ENCODE assay signal across 18 cellular contexts in genomic region chr7:48250441-48250951, GRCh38.
DNase-seq lines count a peak whose midpoint lies in the region; TF ChIP-seq lines count a peak whose summit lies in the region.
"Had no signal": no experiment of that assay in that cellular context is flagged by ENCODE, and none has a peak within 500 bp of the region (broad histone marks: within the 10 kb centered on the region; RNA-seq: fewer than 3 reads in every experiment).

No MANE protein-coding gene starts in this region.

- H3K27ac ChIP-seq in mesendoderm (ENCODE audit: low read depth, low read length), result no peak overlapping the region
- H3K27ac ChIP-seq: prostate gland, tibial artery had no signal

- H2AK5ac ChIP-seq in mesendoderm (ENCODE audit: low read length), result no peak overlapping the region

- H3K4me3 Mint-ChIP-seq in chondrocyte (ENCODE audit: unreplicated experiment), result no peak overlapping the region
- H3K4me3 Mint-ChIP-seq: activated CD4-positive, alpha-beta memory T cell treated with anti-CD3 and anti-CD28 coated beads for 36 hours; activated T-helper 1 cell treated with anti-CD3 and anti-CD28 coated beads, Interleukin-12 subunit alpha, Interleukin-12 subunit beta, Interleukin-2, Interleukin-4 antibody, amounts not matched to agents 30 ng/mL and 10 ng/mL and 1 ng/mL, durations not matched to agents 14 hours and 24 hours and 36 hours had no signal

- H3K27ac Mint-ChIP-seq in chondrocyte (ENCODE audit: unreplicated experiment), result peak overlapping the region; percentile 15
- H3K27ac Mint-ChIP-seq: activated CD4-positive, alpha-beta memory T cell treated with anti-CD3 and anti-CD28 coated beads for 36 hours; activated T-helper 1 cell treated with anti-CD3 and anti-CD28 coated beads, Interleukin-12 subunit alpha, Interleukin-12 subunit beta, Interleukin-2, Interleukin-4 antibody, amounts not matched to agents 30 ng/mL and 10 ng/mL and 1 ng/mL, durations not matched to agents 14 hours and 24 hours and 36 hours had no signal

- no CpG with 5 or more reads among the region's 2 CpGs for WGBS in mesendoderm (ENCODE audit: extremely low coverage, insufficient coverage, low lambda C conversion rate)

- no peak overlapping the region for H2BK15ac ChIP-seq in mesendoderm (replicated peaks; ENCODE audit: low read depth)

- H3K4me1 Mint-ChIP-seq in chondrocyte (ENCODE audit: low read depth), result peaks cover 19% of the 10 kb centered on the region

- peak overlapping the region; percentile 68 for H3K18ac ChIP-seq in mesendoderm (ENCODE audit: low read length)

- H3K9me3 Mint-ChIP-seq in chondrocyte (ENCODE audit: low read depth), result no peaks in the 10 kb centered on the region
- H3K9me3 Mint-ChIP-seq: activated CD4-positive, alpha-beta memory T cell treated with anti-CD3 and anti-CD28 coated beads for 36 hours; activated T-helper 1 cell treated with anti-CD3 and anti-CD28 coated beads, Interleukin-12 subunit alpha, Interleukin-12 subunit beta, Interleukin-2, Interleukin-4 antibody, amounts not matched to agents 30 ng/mL and 10 ng/mL and 1 ng/mL, durations not matched to agents 14 hours and 24 hours and 36 hours had no signal

- H3K36me3 ChIP-seq in NT2/D1 (ENCODE audit: insufficient read depth, insufficient read length, low read length) (no peaks in the 10 kb centered on the region), mesendoderm (ENCODE audit: control insufficient read depth, insufficient read depth, low read length) (no peaks in the 10 kb centered on the region)
- H3K36me3 ChIP-seq: BE2C, prostate gland, tibial artery had no signal

- H3K36me3 Mint-ChIP-seq in chondrocyte (ENCODE audit: low read depth), result no peaks in the 10 kb centered on the region
- H3K36me3 Mint-ChIP-seq: activated CD4-positive, alpha-beta memory T cell treated with anti-CD3 and anti-CD28 coated beads for 36 hours had no signal

- no peak overlapping the region for H2BK120ac ChIP-seq in mesendoderm (ENCODE audit: low read depth, low read length)

- no peak overlapping the region for H2BK5ac ChIP-seq in mesendoderm (ENCODE audit: low read length)

- no peak overlapping the region for H4K8ac ChIP-seq in mesendoderm (ENCODE audit: low read depth, low read length)

- H3K9ac ChIP-seq in NT2/D1 (ENCODE audit: insufficient read length, low read depth), result no peak overlapping the region
- no peak overlapping the region for H3K9ac ChIP-seq in mesendoderm (ENCODE audit: low read length)
- H3K9ac ChIP-seq: SK-N-SH had no signal

- no peak overlapping the region for H3K4me3 ChIP-seq in NT2/D1 (ENCODE audit: insufficient read length, low read depth)
- no peak overlapping the region for H3K4me3 ChIP-seq in mesendoderm (ENCODE audit: low read length)
- H3K4me3 ChIP-seq: GM12878, prostate gland, tibial artery had no signal

- no peak overlapping the region for H3K23ac ChIP-seq in mesendoderm (ENCODE audit: low read length)

- no peak overlapping the region for H4K5ac ChIP-seq in mesendoderm (ENCODE audit: low read length)

- no peaks in the 10 kb centered on the region for H3K79me2 ChIP-seq in mesendoderm (ENCODE audit: control insufficient read depth, insufficient read depth, low read length)

- H3K9me3 ChIP-seq in NT2/D1 (ENCODE audit: insufficient read depth, low read length), result no peaks in the 10 kb centered on the region
- H3K9me3 ChIP-seq: BE2C, prostate gland, SK-N-SH, tibial artery had no signal

- H3K56ac ChIP-seq in mesendoderm (ENCODE audit: low read length), result no peak overlapping the region

- DNase-seq in ELF-1 (ENCODE audit: low read depth, low spot score) (peak; percentile 13), NT2/D1 (ENCODE audit: low read depth, low spot score) (peak; percentile 18), chondrocyte (ENCODE audit: low spot score) (no peak), mesendoderm (peak; percentile 58), NCI-H2029 (lab: John Stamatoyannopoulos, UW) (no peak), GDM1 (lab: John Stamatoyannopoulos, UW) (no peak), NCI-H1105 treated with DMSO at 0.1 percent for 48 hours (lab: John Stamatoyannopoulos, UW) (no peak)
- no peak for DNase-seq in activated effector memory CD4-positive, alpha-beta T cell treated with Interleukin-2 at 50 U/mL for 16 hours
- DNase-seq: activated CD4-positive, alpha-beta memory T cell treated with anti-CD3 and anti-CD28 coated beads for 36 hours; BE2C; DMS79; islet precursor cell; NCI-H2171; SK-N-SH; tibial artery had no signal

- TF ChIP-seq CTCF in chondrocyte (IDR thresholded peaks at IDR 0.05), result no peak

- H3K27me3 Mint-ChIP-seq in chondrocyte (ENCODE audit: low read depth), result no peaks in the 10 kb centered on the region

- peak overlapping the region; percentile 10 for H3K4ac ChIP-seq in mesendoderm (ENCODE audit: low read depth, low read length)

- no peaks in the 10 kb centered on the region for H3K4me1 ChIP-seq in NT2/D1 (ENCODE audit: insufficient read depth, insufficient read length)
- peaks cover 1% of the 10 kb centered on the region for H3K4me1 ChIP-seq in mesendoderm (ENCODE audit: control insufficient read depth, low read depth, low read length)
- H3K4me1 ChIP-seq: BE2C, prostate gland, tibial artery had no signal

- H3K27me3 ChIP-seq in NT2/D1 (ENCODE audit: insufficient read depth, insufficient read length) (no peaks in the 10 kb centered on the region), mesendoderm (ENCODE audit: insufficient read depth, low read length, poor library complexity) (no peaks in the 10 kb centered on the region)
- H3K27me3 ChIP-seq: BE2C, tibial artery had no signal

- H3K4me2 ChIP-seq in mesendoderm (ENCODE audit: low read length), result no peak overlapping the region
- H3K4me2 ChIP-seq: SK-N-SH had no signal

- no peaks in the 10 kb centered on the region for H3K79me1 ChIP-seq in mesendoderm (ENCODE audit: low read length)

Comparison
In these comparisons a context has a peak if more than half of its experiments do, and no peak if none do; other contexts are left out.
1. DNase-seq: peak in ELF-1 (single experiment), NT2/D1 (single experiment) and mesendoderm (single experiment); none in chondrocyte (single experiment), NCI-H2029 (single experiment), activated effector memory CD4-positive, alpha-beta T cell treated with Interleukin-2 at 50 U/mL for 16 hours (single experiment), GDM1 (single experiment) and NCI-H1105 treated with DMSO at 0.1 percent for 48 hours (single experiment).